12 cellular contexts compared by ENCODE assay signal in the genomic region with DNA sequence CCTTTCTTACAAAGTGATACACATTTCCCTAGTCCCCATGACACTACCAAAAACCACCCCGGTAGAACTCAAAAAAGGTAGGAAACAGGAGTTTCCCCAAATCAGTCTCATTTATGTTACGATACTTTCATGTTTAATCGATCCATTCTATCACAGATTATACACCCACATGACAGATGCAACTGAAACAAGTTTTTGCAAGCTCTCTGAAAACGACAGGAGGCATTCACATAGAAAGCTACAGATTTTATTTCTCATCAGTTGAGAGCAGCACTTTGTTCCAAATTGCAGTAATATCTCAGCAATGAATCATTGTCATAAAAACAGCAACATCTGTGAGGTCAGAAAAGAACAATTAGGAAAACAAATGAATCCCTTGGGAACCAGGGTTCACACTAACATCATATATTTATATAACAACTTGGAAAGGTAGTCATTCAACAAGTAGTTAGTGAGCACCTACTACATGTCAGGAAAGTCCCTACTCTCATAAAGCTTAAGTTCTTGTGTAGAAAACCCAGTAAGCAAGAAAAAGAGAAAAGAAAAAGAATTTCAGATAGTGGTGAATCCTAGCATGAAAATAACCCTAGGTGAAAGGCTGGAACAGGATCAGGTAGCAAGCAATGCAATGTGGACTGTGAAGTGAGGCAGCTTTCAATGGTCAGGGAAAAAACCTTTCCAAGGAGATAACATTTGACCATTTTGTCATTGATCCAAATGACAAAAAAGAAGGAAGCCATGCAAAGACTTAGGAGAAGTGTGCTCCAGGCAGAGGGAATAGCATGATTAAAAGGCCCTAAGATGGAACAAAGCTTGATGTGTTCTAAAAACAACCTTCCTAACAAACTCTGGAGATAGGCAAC. TPM values are rescaled to one million over a fixed set of nuclear protein-coding genes. Genes with fewer than 3 reads are reported as not detected.
DNase-seq lines count a peak whose midpoint lies in the region; ATAC-seq, FAIRE-seq and TF ChIP-seq lines count a peak whose summit lies in the region.
"Had no signal": no experiment of that assay in that cellular context is flagged by ENCODE, and none has a peak within 500 bp of the region (broad histone marks: within the 10 kb centered on the region; RNA-seq: fewer than 3 reads in every experiment).

No MANE protein-coding gene starts in this region.

- ATAC-seq in IMR-90 (ENCODE audit: low read depth), result no peak
- no peak for ATAC-seq in GM21360 (IDR thresholded peaks at IDR 0.05; ENCODE audit: unreplicated experiment)

- peak overlapping the region; percentile 55 for H2BK20ac ChIP-seq in IMR-90 (ENCODE audit: low read depth, low read length)

- no peaks in the 10 kb centered on the region; the same call in 1 of the 2 replicates for H3K36me3 ChIP-seq in IMR-90 (ENCODE audit: control insufficient read depth, insufficient read depth, low read length)
- H3K36me3 ChIP-seq in neutrophil, result no peaks in the 10 kb centered on the region

- peak overlapping the region; percentile 72; the same call in 1 of the 2 replicates for H3K4me2 ChIP-seq in IMR-90 (ENCODE audit: low read depth, low read length)

- 0 out of 2 replicates have a peak overlapping the region, but pooled peaks have one; percentile 25 for H2AK5ac ChIP-seq in IMR-90 (ENCODE audit: low read depth, low read length)

- TF ChIP-seq CTCF in AG04450 (IDR thresholded peaks at IDR 0.05; ENCODE audit: low read depth, low read length) (no peak), IMR-90 (conservative IDR thresholded peaks at IDR 0.05; ENCODE audit: low read depth, low read length) (no peak), neutrophil (IDR thresholded peaks at IDR 0.05) (no peak)

- peak overlapping the region; percentile 38 for H2BK5ac ChIP-seq in IMR-90 (ENCODE audit: low read depth, low read length, poor library complexity, severe bottlenecking)

- BruUV-seq in IMR-90 (replicated peaks; lab: Mats Ljungman, UMichigan), result no TSS peak

- peak; percentile 68 for DNase-seq in AG04450 (ENCODE audit: low read depth, low spot score)
- DNase-seq in IMR-90, result peak; percentile 93
- no peak for DNase-seq in Kasumi-1 (lab: John Stamatoyannopoulos, UW)
- no peak for DNase-seq in NCI-H187 (lab: John Stamatoyannopoulos, UW)
- DNase-seq in midbrain (lab: John Stamatoyannopoulos, UW), result no peak
- DNase-seq: activated T-cell treated with anti-CD3 and anti-CD28 coated beads, Interleukin-2, amount 50 U/mL, for 48 hours; CD4-positive, CD25-positive, alpha-beta regulatory T cell; KBM-7; stimulated activated CD4-positive, alpha-beta T cell treated with anti-CD3 and anti-CD28 coated beads, Interleukin-2, amount 100 ng/mL, for 48 hours had no signal

- no peak overlapping the region for H2AK9ac ChIP-seq in IMR-90 (replicated peaks; ENCODE audit: low read depth, low read length, poor library complexity)

- H3K79me1 ChIP-seq in IMR-90 (ENCODE audit: low read depth in 1 of 2, low read length in 2 of 2), result peaks cover 24 to 49% of the 10 kb centered on the region in 2 experiments

- no peaks in the 10 kb centered on the region for H3K9me3 ChIP-seq in AG04450 (ENCODE audit: control insufficient read depth, insufficient read depth, low read length)
- H3K9me3 ChIP-seq in IMR-90 (ENCODE audit: control insufficient read depth, insufficient read depth, low read length), result no peaks in the 10 kb centered on the region
- no peaks in the 10 kb centered on the region for H3K9me3 ChIP-seq in neutrophil

- H2AFZ ChIP-seq in IMR-90 (replicated peaks; ENCODE audit: low read length, poor library complexity), result no peak overlapping the region

- H3K4me3 ChIP-seq in AG04450 (ENCODE audit: low read depth, low read length) (no peak overlapping the region), IMR-90 (ENCODE audit: insufficient read depth, low read depth, low read length) (no peak overlapping the region), neutrophil (ENCODE audit: low read depth in 1 of 2, low read length in 1 of 2) (no peak overlapping the region)

- peak; percentile 85 for FAIRE-seq in endometrium (lab: Jason Lieb, UNC)

- peak overlapping the region; percentile 16; the same call in 1 of the 2 replicates for H2BK120ac ChIP-seq in IMR-90 (ENCODE audit: low read depth, low read length)

- TF ChIP-seq RAD21 in IMR-90 (IDR thresholded peaks at IDR 0.05; ENCODE audit: low read length), result no peak

- no peak for TF ChIP-seq POLR2A in IMR-90 (IDR thresholded peaks at IDR 0.05; ENCODE audit: low read depth, low read length)

- H3K18ac ChIP-seq in IMR-90 (ENCODE audit: low read depth, low read length), result peak overlapping the region; percentile 89

- in situ Hi-C loops in IMR-90 (cut with MboI; ENCODE audit: low sequenced_read_pairs), result no loop called here

- 100% methylated on average over 1 of the region's 4 CpGs; no CpG with 5 or more reads in 1 of the 2 experiments for WGBS in IMR-90 (ENCODE audit: extremely low coverage in 2 of 2, insufficient read length in 1 of 2), 2 experiments

- peaks cover 28% of the 10 kb centered on the region for H3K4me1 ChIP-seq in IMR-90 (ENCODE audit: control insufficient read depth, insufficient read depth, low read length)
- H3K4me1 ChIP-seq in neutrophil (ENCODE audit: control insufficient read depth in 1 of 2, insufficient read depth in 1 of 2, low read depth in 1 of 2, low read length in 1 of 2), result peaks cover 54 to 66% of the 10 kb centered on the region in 2 experiments

- intact Hi-C loops in IMR-90 (cut with micrococcal nuclease), result no loop called here

- H4K5ac ChIP-seq in IMR-90 (ENCODE audit: low read depth, low read length), result peak overlapping the region; percentile 71

- H4K20me1 ChIP-seq in IMR-90 (ENCODE audit: insufficient read depth, low read length), result no peaks in the 10 kb centered on the region; the same call in 1 of the 2 replicates

- H3K27me3 ChIP-seq in AG04450 (ENCODE audit: control insufficient read depth, insufficient read depth, low read length) (no peaks in the 10 kb centered on the region), IMR-90 (ENCODE audit: control insufficient read depth, insufficient read depth, low read length) (no peaks in the 10 kb centered on the region), neutrophil (no peaks in the 10 kb centered on the region)

- POLR2A ChIA-PET in AG04450 (lab: Yijun Ruan, JAX) (no interaction called here), IMR-90 (lab: Charles Lee; ENCODE audit: unreplicated experiment) (interaction anchor here (0.6 kb wide), 1 partner anchor 239 kb away, joined by 3 read pairs; no protein-coding TSS in a partner anchor)

- H2BK15ac ChIP-seq in IMR-90 (ENCODE audit: low read depth, low read length), result peak overlapping the region; percentile 0; the same call in 1 of the 3 replicates

- no peak overlapping the region for H3K56ac ChIP-seq in IMR-90 (ENCODE audit: extremely low read depth, insufficient read depth, low read length)

- peak overlapping the region; percentile 43; the same call in 1 of the 2 replicates for H4K91ac ChIP-seq in IMR-90 (ENCODE audit: insufficient read depth, low read depth, low read length)

- H3K9me1 ChIP-seq in IMR-90 (ENCODE audit: insufficient read depth, low read length), result peaks cover 9% of the 10 kb centered on the region

- H3K27ac ChIP-seq in AG04450 (ENCODE audit: low read depth, low read length), result peak overlapping the region; percentile 21
- peak overlapping the region; percentile 55 for H3K27ac ChIP-seq in IMR-90 (ENCODE audit: insufficient read depth, low read length)
- H3K27ac ChIP-seq in neutrophil, result peak overlapping the region; percentile 47

- peak overlapping the region; percentile 64; the same call in 1 of the 2 replicates for H3K14ac ChIP-seq in IMR-90 (replicated peaks; ENCODE audit: low read depth, low read length)

- H3K4ac ChIP-seq in IMR-90 (ENCODE audit: low read depth, low read length), result peak overlapping the region; percentile 61; the same call in 1 of the 2 replicates

- no peak overlapping the region for H3K9ac ChIP-seq in IMR-90 (ENCODE audit: low read depth, low read length)

- dilution Hi-C loops in IMR-90 (cut with HindIII; ENCODE audit: low sequenced_read_pairs, unreplicated experiment), result no loop called here

- no peak overlapping the region for H3K23ac ChIP-seq in IMR-90 (ENCODE audit: low read depth, low read length)

- CTCF ChIA-PET in AG04450 (lab: Charles Lee), result interaction anchor here (0.6 kb wide), 1 partner anchor 39 kb away, joined by 3 read pairs; no protein-coding TSS in a partner anchor
- CTCF ChIA-PET in IMR-90 (lab: Yijun Ruan, JAX), result interaction anchor here (1.3 kb wide), 1 partner anchor 10 kb away, joined by 3 read pairs; no protein-coding TSS in a partner anchor

- no peak overlapping the region; a peak in 1 of 4 replicates for H4K8ac ChIP-seq in IMR-90 (ENCODE audit: low read depth in 2 of 2, low read length in 2 of 2)

TF ChIP-seq in IMR-90, 13 proteins besides CTCF, POLR2A, EP300 and RAD21:
- TF ChIP-seq SMC3 (IDR thresholded peaks at IDR 0.05; ENCODE audit: low read depth, low read length), result no peak
- TF ChIP-seq FOS (IDR thresholded peaks at IDR 0.05; ENCODE audit: low read depth, low read length), result 0 out of 2 replicates have a peak, but pooled peaks have one; percentile 20
- peak; percentile 30; the same call in 1 of the 2 replicates for TF ChIP-seq CEBPB (IDR thresholded peaks at IDR 0.05; ENCODE audit: low read depth, low read length)

RNA-seq across cellular contexts. Expression of a gene that starts 8.3 kb away (rescaled TPM):
- polyA plus RNA-seq in AG04450 (2011; rRNA removed) (13.9 and 20.2 TPM in 2 replicates), IMR-90 (2012; rRNA removed) (2.6 and 3.3 TPM in 2 replicates)
- 29.4 and 44.9 TPM in 2 replicates for polyA minus RNA-seq in AG04450 (2011; rRNA and poly(A)+ RNA removed)
- 9.2 and 9.7 TPM in 2 replicates for total RNA-seq in IMR-90 (2012; rRNA removed)
- 1.3 and 1.5 TPM in 2 replicates for polyA plus RNA-seq in IMR-90 (2012; cell fraction: cytosol; rRNA removed)
- 2.7 and 23.1 TPM in 2 replicates for polyA plus RNA-seq in IMR-90 (2012; cell fraction: nucleus; rRNA removed; ENCODE audit: low replicate concordance)

RNA-seq across cellular contexts. Expression of a gene that starts 41.2 kb away (rescaled TPM):
- polyA plus RNA-seq in AG04450 (2011; rRNA removed), result not detected in 2 replicates
- not detected in 2 replicates for polyA minus RNA-seq in AG04450 (2011; rRNA and poly(A)+ RNA removed)
- not detected in 2 replicates for total RNA-seq in IMR-90 (2012; rRNA removed)
- not detected in 2 replicates for polyA plus RNA-seq in IMR-90 (2012; rRNA removed)
- polyA plus RNA-seq in IMR-90 (2012; cell fraction: cytosol; rRNA removed), result not detected in 2 replicates
- not detected in 2 replicates for polyA plus RNA-seq in IMR-90 (2012; cell fraction: nucleus; rRNA removed; ENCODE audit: low replicate concordance)
- total RNA-seq: CD4-positive, CD25-positive, alpha-beta regulatory T cell had no signal
- polyA plus RNA-seq: CD4-positive, CD25-positive, alpha-beta regulatory T cell had no signal

Comparison
In these comparisons a context has a peak if more than half of its experiments do, and no peak if none do; other contexts are left out.
1. DNase-seq: peak in AG04450 (single experiment) and IMR-90 (single experiment); none in Kasumi-1 (0 of 2), NCI-H187 (0 of 2) and midbrain (single experiment).
2. Peak in every context shown above with its lines, with median percentiles within 50 percentile points of each other: H3K27ac ChIP-seq.